8 cellular contexts compared by ENCODE assay signal in the genomic region with DNA sequence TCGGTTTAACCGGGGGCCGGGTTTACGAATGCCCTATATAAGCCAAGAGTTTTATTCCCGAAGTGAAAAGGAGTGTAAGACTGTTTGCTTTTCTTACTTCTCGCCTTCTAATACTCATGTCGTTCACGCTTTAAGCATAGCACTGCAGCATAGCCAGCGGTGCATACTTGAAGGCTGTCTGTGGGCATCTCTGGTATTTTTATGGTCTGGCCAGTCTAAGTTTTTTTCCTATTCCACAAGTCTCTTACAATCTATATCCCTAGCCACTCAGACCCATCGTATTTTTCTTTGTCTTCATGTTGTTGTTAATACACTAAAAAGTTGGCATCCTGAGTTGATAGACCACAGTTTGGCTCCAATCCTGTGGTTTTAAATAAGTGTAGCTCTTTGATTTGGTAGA. TPM values are rescaled to one million over a fixed set of nuclear protein-coding genes. Genes with fewer than 3 reads are reported as not detected.
DNase-seq lines count a peak whose midpoint lies in the region; ATAC-seq and TF ChIP-seq lines count a peak whose summit lies in the region.

No MANE protein-coding gene starts in this region.

- H3K4me1 ChIP-seq in OCI-LY7 (ENCODE audit: insufficient read depth, low read length, poor library complexity, severe bottlenecking) (peaks cover 60% of the 10 kb centered on the region), mucosa of stomach (ENCODE audit: control insufficient read depth, insufficient read depth, low read length) (no peaks in the 10 kb centered on the region)

- no peak for TF ChIP-seq CTCF in OCI-LY7 (conservative IDR thresholded peaks at IDR 0.05; ENCODE audit: low read length)

- H3K27ac ChIP-seq in OCI-LY7 (ENCODE audit: low read depth, low read length, poor library complexity, severe bottlenecking), result peak overlapping the region; percentile 94

- intact Hi-C loops in OCI-LY7 (cut with micrococcal nuclease; ENCODE audit: unreplicated experiment), result loop anchor here (1.0 to 5.0 kb wide), 2 partner anchors 267 to 343 kb away; a partner anchor contains a TSS
- intact Hi-C loops in dendritic cell treated with granulocyte-macrophage colony-stimulating factor and Interleukin-4, amounts not matched to agents 40 ng/mL and 50 ng/mL, for 4 days (cut with micrococcal nuclease), result loop anchor here (10.0 kb wide), 1 partner anchor 399 kb away; a partner anchor contains a TSS

- peaks cover 45% of the 10 kb centered on the region for H4K20me1 ChIP-seq in OCI-LY7 (ENCODE audit: insufficient read depth, low read length)

- H3K9me2 ChIP-seq in OCI-LY7 (ENCODE audit: insufficient read depth, low read length), result no peaks in the 10 kb centered on the region

- H3K4me3 ChIP-seq in OCI-LY7 (ENCODE audit: low read depth, low read length, poor library complexity, severe bottlenecking), result peak overlapping the region; percentile 83
- H3K4me3 ChIP-seq in mucosa of stomach (ENCODE audit: low read length), result peak overlapping the region; percentile 75

- BruUV-seq in OCI-LY7 (replicated peaks; lab: Mats Ljungman, UMichigan), result no TSS peak

- H2AFZ ChIP-seq in OCI-LY7 (ENCODE audit: low read length), result no peak overlapping the region

- no peaks in the 10 kb centered on the region for H3K27me3 Mint-ChIP-seq in dendritic cell treated with granulocyte-macrophage colony-stimulating factor and Interleukin-4, amounts not matched to agents 40 ng/mL and 50 ng/mL, for 4 days

- peaks cover 60% of the 10 kb centered on the region for H3K79me2 ChIP-seq in OCI-LY7 (ENCODE audit: insufficient read depth, low read depth, low read length)

- H3K27me3 ChIP-seq in mucosa of stomach (ENCODE audit: control insufficient read depth, insufficient read depth, low read length), result no peaks in the 10 kb centered on the region

- ATAC-seq in HG03442 (IDR thresholded peaks at IDR 0.05; ENCODE audit: unreplicated experiment), result no peak
- ATAC-seq in HG03439 (IDR thresholded peaks at IDR 0.05; ENCODE audit: unreplicated experiment), result no peak

- DNase-seq in NCI-H82 (lab: John Stamatoyannopoulos, UW) (peak; percentile 48), NCI-H82 treated with DMSO at 0.1 percent for 48 hours (lab: John Stamatoyannopoulos, UW; ENCODE audit: unreplicated experiment) (no peak), OCI-LY7 (ENCODE audit: low spot score) (peak; percentile 38), AML-193 (lab: John Stamatoyannopoulos, UW) (no peak)

- H3K9me3 ChIP-seq in OCI-LY7 (ENCODE audit: low read length) (no peaks in the 10 kb centered on the region), mucosa of stomach (ENCODE audit: control insufficient read depth, low read length) (no peaks in the 10 kb centered on the region)

- H3K27ac Mint-ChIP-seq in dendritic cell treated with granulocyte-macrophage colony-stimulating factor and Interleukin-4, amounts not matched to agents 40 ng/mL and 50 ng/mL, for 4 days, result peak overlapping the region; percentile 87

- peak overlapping the region; percentile 86 for H3K4me3 Mint-ChIP-seq in dendritic cell treated with granulocyte-macrophage colony-stimulating factor and Interleukin-4, amounts not matched to agents 40 ng/mL and 50 ng/mL, for 4 days

- no peaks in the 10 kb centered on the region for H3K9me3 Mint-ChIP-seq in dendritic cell treated with granulocyte-macrophage colony-stimulating factor and Interleukin-4, amounts not matched to agents 40 ng/mL and 50 ng/mL, for 4 days

- peak overlapping the region; percentile 83 for H3K4me2 ChIP-seq in OCI-LY7 (ENCODE audit: low read length)

- peaks cover 30% of the 10 kb centered on the region for H3K36me3 ChIP-seq in OCI-LY7 (ENCODE audit: insufficient read depth, low read length)
- no peaks in the 10 kb centered on the region for H3K36me3 ChIP-seq in mucosa of stomach (ENCODE audit: control insufficient read depth, insufficient read depth, low read length)

- H3K4me1 Mint-ChIP-seq in dendritic cell treated with granulocyte-macrophage colony-stimulating factor and Interleukin-4, amounts not matched to agents 40 ng/mL and 50 ng/mL, for 4 days (ENCODE audit: low read depth), result peaks cover 32% of the 10 kb centered on the region

- peaks cover 6% of the 10 kb centered on the region for H3K36me3 Mint-ChIP-seq in dendritic cell treated with granulocyte-macrophage colony-stimulating factor and Interleukin-4, amounts not matched to agents 40 ng/mL and 50 ng/mL, for 4 days (ENCODE audit: low read depth)

- POLR2A ChIA-PET in OCI-LY7 (lab: Charles Lee), result interaction anchor here (0.6 to 3.8 kb wide), 10 partner anchors 10 to 362 kb away, joined by 3 to 34 read pairs (median 7); no protein-coding TSS in a partner anchor

- H3K9ac ChIP-seq in mucosa of stomach (ENCODE audit: low read length), result peak overlapping the region; percentile 89

- CTCF ChIA-PET in OCI-LY7 (lab: Charles Lee; ENCODE audit: unreplicated experiment), result interaction anchor here (0.6 to 0.9 kb wide), 2 partner anchors 15 to 18 kb away, joined by 3 read pairs; no protein-coding TSS in a partner anchor

RNA-seq across cellular contexts. Expression of a gene that starts 1.3 kb away (rescaled TPM):
- 76.1 and 76.6 TPM in 2 replicates for total RNA-seq in OCI-LY7 (2014; rRNA removed; shearing (Covaris generic))
- 70.1 and 92.0 TPM in 2 replicates for total RNA-seq in OCI-LY7 (2022)

Comparison
In these comparisons a context has a peak if more than half of its experiments do, and no peak if none do; other contexts are left out.
1. DNase-seq: peak in NCI-H82 (single experiment) and OCI-LY7 (single experiment); none in NCI-H82 treated with DMSO at 0.1 percent for 48 hours (single experiment) and AML-193 (0 of 2).